In the genomic region with DNA sequence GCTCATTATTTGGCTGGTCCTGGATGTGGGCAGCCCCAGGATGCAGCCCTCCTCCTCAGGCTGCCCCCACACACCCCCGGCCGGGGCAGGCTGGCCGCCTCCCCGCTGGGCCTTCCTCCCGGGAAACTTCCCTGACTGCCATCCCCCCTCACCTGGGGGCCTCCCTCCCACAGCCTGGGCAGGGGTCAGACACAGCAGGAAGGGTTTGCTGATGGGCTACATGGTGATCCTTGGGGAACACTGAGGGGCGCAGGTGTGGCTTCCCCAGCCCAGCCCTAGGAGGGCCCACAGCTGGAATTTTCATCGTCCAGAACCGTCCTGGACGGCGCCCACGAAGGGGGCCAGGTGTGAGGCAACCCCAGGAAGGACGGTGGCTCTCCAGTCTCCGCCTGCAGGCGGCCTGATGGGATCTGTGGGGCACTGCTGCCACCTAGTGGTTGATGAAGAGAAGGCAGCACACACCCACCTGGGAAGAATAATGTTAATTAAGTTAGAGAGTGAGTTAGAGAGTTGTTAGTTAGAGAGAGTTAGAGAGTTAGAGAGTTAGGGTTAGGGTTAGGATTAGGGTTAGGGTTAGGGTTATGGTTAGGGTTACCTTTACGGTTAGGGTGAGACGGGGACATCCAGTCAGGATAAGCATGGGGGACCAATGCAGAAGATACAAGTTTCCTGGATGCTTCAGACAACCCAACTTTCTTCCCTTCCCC, we compare ENCODE assay signal across 8 cellular contexts.
DNase-seq lines count a peak whose midpoint lies in the region; ATAC-seq and TF ChIP-seq lines count a peak whose summit lies in the region.

No MANE protein-coding gene starts in this region.

- POLR2A ChIA-PET in SK-N-SH (lab: Yijun Ruan, JAX) = no interaction called here

- peak; percentile 98 for TF ChIP-seq RAD21 in SK-N-SH (IDR thresholded peaks at IDR 0.05; ENCODE audit: low read length)

- H3K27me3 ChIP-seq in SK-N-SH (ENCODE audit: insufficient read depth) (no peaks in the 10 kb centered on the region), gastroesophageal sphincter (peaks cover 35% of the 10 kb centered on the region), ovary (no peaks in the 10 kb centered on the region), tibial nerve (peaks cover 0 to 60% of the 10 kb centered on the region in 2 donors)

- CTCF ChIA-PET in SK-N-SH (lab: Yijun Ruan, JAX) = interaction anchor here (0.6 to 8.3 kb wide), 97 partner anchors 9 to 729 kb away, joined by 3 to 126 read pairs (median 4); partner anchors contain the start of genes PARVB and PARVG

- no peaks in the 10 kb centered on the region for H3K9me3 ChIP-seq in SK-N-SH
- no peaks in the 10 kb centered on the region for H3K9me3 ChIP-seq in gastroesophageal sphincter
- H3K9me3 ChIP-seq in ovary = no peaks in the 10 kb centered on the region
- H3K9me3 ChIP-seq in tibial nerve = no peaks in the 10 kb centered on the region

- H3K4me1 ChIP-seq in SK-N-SH (ENCODE audit: control insufficient read depth in 1 of 2, insufficient read depth in 2 of 2, low read depth in 1 of 2, low read length in 1 of 2) (no peaks in the 10 kb centered on the region; a peak in 1 of 4 replicates), gastroesophageal sphincter (peaks cover 0 to 4% (median 0%) of the 10 kb centered on the region in 3 donors), ovary (ENCODE audit: insufficient read depth) (no peaks in the 10 kb centered on the region), tibial nerve (peaks cover 0 to 6% (median 0%) of the 10 kb centered on the region in 4 donors)

- 0% methylated on average over 8 of the region's 16 CpGs for WGBS in SK-N-SH (ENCODE audit: low lambda C conversion rate)
- WGBS in gastroesophageal sphincter (ENCODE audit: low coverage in 1 of 2), 2 donors = 9 to 37% methylated on average over 2 to 6 of the region's 16 CpGs
- 3 to 6% (median 5%) methylated on average over 16 of the region's 16 CpGs for WGBS in ovary, 3 donors
- 3 to 4% methylated on average over 11 to 16 of the region's 16 CpGs for WGBS in tibial nerve, 2 donors

- TF ChIP-seq EP300 in SK-N-SH (IDR thresholded peaks at IDR 0.05; ENCODE audit: borderline replicate concordance in 1 of 2, low read depth in 1 of 2, low read length in 1 of 2) (no peak), gastroesophageal sphincter (IDR thresholded peaks at IDR 0.05) (no peak), ovary (IDR thresholded peaks at IDR 0.05) (no peak), tibial nerve (IDR thresholded peaks at IDR 0.05) (no peak)

- H3K36me3 ChIP-seq in SK-N-SH (replicated peaks in 1 of 2; ENCODE audit: control insufficient read depth in 1 of 2, insufficient read depth in 2 of 2, low read length in 1 of 2) (no peaks in the 10 kb centered on the region), gastroesophageal sphincter (no peaks in the 10 kb centered on the region), ovary (no peaks in the 10 kb centered on the region), tibial nerve (no peaks in the 10 kb centered on the region)

- ATAC-seq in gastroesophageal sphincter (peak; percentile 66), GM21737 (IDR thresholded peaks at IDR 0.05; ENCODE audit: unreplicated experiment) (no peak)

- DNase-seq in DMS153 treated with DMSO at 0.1 percent for 48 hours (lab: John Stamatoyannopoulos, UW; ENCODE audit: unreplicated experiment) (peak; percentile 51), Kasumi-1 (lab: John Stamatoyannopoulos, UW) (peak; percentile 50 to 54), SK-N-SH (peak; percentile 88), ovary (peak; percentile 64 to 84 (median 78)), tibial nerve (ENCODE audit: low spot score in 2 of 2) (peak; percentile 51 to 78)
- peak; percentile 65 for DNase-seq in activated gamma-delta T cell treated with anti-CD3 and anti-CD28 coated beads, Interleukin-2, amount 50 U/mL, for 16 hours (ENCODE audit: low read depth)

- H3K9ac ChIP-seq in SK-N-SH = no peak overlapping the region

- TF ChIP-seq CTCF in SK-N-SH (IDR thresholded peaks at IDR 0.05) (peak; percentile 98), gastroesophageal sphincter (IDR thresholded peaks at IDR 0.05) (peak in 3 of 4 experiments; percentile 97 to 100 (median 100)), ovary (IDR thresholded peaks at IDR 0.05) (peak; percentile 91 to 99 (median 99)), tibial nerve (IDR thresholded peaks at IDR 0.05) (peak; percentile 92 to 99 (median 97))

- no peaks in the 10 kb centered on the region for H3F3A ChIP-seq in SK-N-SH (replicated peaks; ENCODE audit: insufficient read depth)

- TF ChIP-seq POLR2A in gastroesophageal sphincter (IDR thresholded peaks at IDR 0.05) (no peak), ovary (IDR thresholded peaks at IDR 0.05) (no peak), tibial nerve (IDR thresholded peaks at IDR 0.05) (no peak)

- H3K79me2 ChIP-seq in SK-N-SH (ENCODE audit: insufficient read depth) = no peaks in the 10 kb centered on the region

- intact Hi-C loops in ovary (cut with DNase I) = loop anchor here (2.0 to 10.0 kb wide), 5 partner anchors 541 to 634 kb away; no protein-coding TSS in a partner anchor

- no peak overlapping the region for H2AFZ ChIP-seq in SK-N-SH (ENCODE audit: low read depth)

- no peak overlapping the region for H3K4me2 ChIP-seq in SK-N-SH

- H3K27ac ChIP-seq in SK-N-SH (ENCODE audit: low read depth in 2 of 2, low read length in 1 of 2) = no peak overlapping the region
- H3K27ac ChIP-seq in gastroesophageal sphincter = no peak overlapping the region
- H3K27ac ChIP-seq in ovary = no peak overlapping the region
- H3K27ac ChIP-seq in tibial nerve = no peak overlapping the region

- no peaks in the 10 kb centered on the region for H4K20me1 ChIP-seq in SK-N-SH (ENCODE audit: insufficient read depth)

- no peaks in the 10 kb centered on the region for H3K9me2 ChIP-seq in SK-N-SH

- no peak overlapping the region; a peak in 1 of 4 replicates for H3K4me3 ChIP-seq in SK-N-SH (ENCODE audit: low read depth in 2 of 2, low read length in 1 of 2)
- no peak overlapping the region for H3K4me3 ChIP-seq in gastroesophageal sphincter
- H3K4me3 ChIP-seq in ovary = no peak overlapping the region
- no peak overlapping the region for H3K4me3 ChIP-seq in tibial nerve

TF ChIP-seq in SK-N-SH, 30 proteins besides CTCF, POLR2A, EP300 and RAD21:
- TF ChIP-seq, protein P1, sequence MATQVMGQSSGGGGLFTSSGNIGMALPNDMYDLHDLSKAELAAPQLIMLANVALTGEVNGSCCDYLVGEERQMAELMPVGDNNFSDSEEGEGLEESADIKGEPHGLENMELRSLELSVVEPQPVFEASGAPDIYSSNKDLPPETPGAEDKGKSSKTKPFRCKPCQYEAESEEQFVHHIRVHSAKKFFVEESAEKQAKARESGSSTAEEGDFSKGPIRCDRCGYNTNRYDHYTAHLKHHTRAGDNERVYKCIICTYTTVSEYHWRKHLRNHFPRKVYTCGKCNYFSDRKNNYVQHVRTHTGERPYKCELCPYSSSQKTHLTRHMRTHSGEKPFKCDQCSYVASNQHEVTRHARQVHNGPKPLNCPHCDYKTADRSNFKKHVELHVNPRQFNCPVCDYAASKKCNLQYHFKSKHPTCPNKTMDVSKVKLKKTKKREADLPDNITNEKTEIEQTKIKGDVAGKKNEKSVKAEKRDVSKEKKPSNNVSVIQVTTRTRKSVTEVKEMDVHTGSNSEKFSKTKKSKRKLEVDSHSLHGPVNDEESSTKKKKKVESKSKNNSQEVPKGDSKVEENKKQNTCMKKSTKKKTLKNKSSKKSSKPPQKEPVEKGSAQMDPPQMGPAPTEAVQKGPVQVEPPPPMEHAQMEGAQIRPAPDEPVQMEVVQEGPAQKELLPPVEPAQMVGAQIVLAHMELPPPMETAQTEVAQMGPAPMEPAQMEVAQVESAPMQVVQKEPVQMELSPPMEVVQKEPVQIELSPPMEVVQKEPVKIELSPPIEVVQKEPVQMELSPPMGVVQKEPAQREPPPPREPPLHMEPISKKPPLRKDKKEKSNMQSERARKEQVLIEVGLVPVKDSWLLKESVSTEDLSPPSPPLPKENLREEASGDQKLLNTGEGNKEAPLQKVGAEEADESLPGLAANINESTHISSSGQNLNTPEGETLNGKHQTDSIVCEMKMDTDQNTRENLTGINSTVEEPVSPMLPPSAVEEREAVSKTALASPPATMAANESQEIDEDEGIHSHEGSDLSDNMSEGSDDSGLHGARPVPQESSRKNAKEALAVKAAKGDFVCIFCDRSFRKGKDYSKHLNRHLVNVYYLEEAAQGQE (IDR thresholded peaks at IDR 0.05; ENCODE audit: low read depth, low read length) = no peak
- TF ChIP-seq RCOR1 (IDR thresholded peaks at IDR 0.05; ENCODE audit: low read length) = 0 out of 2 replicates have a peak, but pooled peaks have one; percentile 26
- peak; percentile 51 for TF ChIP-seq CHD2 (IDR thresholded peaks at IDR 0.05; ENCODE audit: low read length, partially characterized antibody)
- peak; percentile 91 for TF ChIP-seq SMC3 (IDR thresholded peaks at IDR 0.05; ENCODE audit: low read depth, low read length)
TF ChIP-seq in SK-N-SH: peak in this region for 3.
